14 cellular contexts compared by ENCODE assay signal in genomic region chr11:70205766-70206165, GRCh38. TPM values are rescaled to one million over a fixed set of nuclear protein-coding genes. Genes with fewer than 3 reads are reported as not detected.
DNase-seq lines count a peak whose midpoint lies in the region; ATAC-seq and TF ChIP-seq lines count a peak whose summit lies in the region.
"Had no signal": no experiment of that assay in that cellular context is flagged by ENCODE, and none has a peak within 500 bp of the region (broad histone marks: within the 10 kb centered on the region; RNA-seq: fewer than 3 reads in every experiment).

No MANE protein-coding gene starts in this region.

- no peak for ATAC-seq in PC-3
- ATAC-seq: sciatic nerve had no signal

- H3K9ac ChIP-seq in PC-3 (ENCODE audit: low read length) = no peak overlapping the region

- intact Hi-C loops in activated CD4-positive, alpha-beta T cell treated with anti-CD3 and anti-CD28 coated beads, Interleukin-2, amount 10 ng/mL, durations not matched to agents 24 days and 14 days (cut with micrococcal nuclease) = loop anchor here (10.0 kb wide), 1 partner anchor 189 kb away; the partner anchor contains the start of gene CTTN
- intact Hi-C loops in PC-3 (cut with micrococcal nuclease) (no loop called here), ascending aorta (cut with DNase I) (no loop called here)

- no peaks in the 10 kb centered on the region for H3K27me3 Mint-ChIP-seq in activated CD4-positive, alpha-beta T cell treated with anti-CD3 and anti-CD28 coated beads, Interleukin-2, amount 10 ng/mL, durations not matched to agents 24 days and 14 days
- H3K27me3 Mint-ChIP-seq in neural crest cell (ENCODE audit: low read depth) = peaks cover 6% of the 10 kb centered on the region

- H3K79me2 ChIP-seq in PC-3 (ENCODE audit: low read length) = peaks cover 48% of the 10 kb centered on the region

- TF ChIP-seq CTCF in PC-3 (conservative IDR thresholded peaks at IDR 0.05; ENCODE audit: low read depth, low read length) (no peak), brain microvascular endothelial cell (IDR thresholded peaks at IDR 0.05; ENCODE audit: low read depth, low read length, missing control alignments) (no peak), neural crest cell (conservative IDR thresholded peaks at IDR 0.05) (no peak), ascending aorta (IDR thresholded peaks at IDR 0.05) (no peak)

- peaks cover 56% of the 10 kb centered on the region for H3K36me3 Mint-ChIP-seq in activated CD4-positive, alpha-beta T cell treated with anti-CD3 and anti-CD28 coated beads, Interleukin-2, amount 10 ng/mL, durations not matched to agents 24 days and 14 days (ENCODE audit: low read depth)
- H3K36me3 Mint-ChIP-seq in neural crest cell (ENCODE audit: low read depth) = peaks cover 10% of the 10 kb centered on the region

- H3K9me3 Mint-ChIP-seq in activated CD4-positive, alpha-beta T cell treated with anti-CD3 and anti-CD28 coated beads, Interleukin-2, amount 10 ng/mL, durations not matched to agents 24 days and 14 days = no peaks in the 10 kb centered on the region
- H3K9me3 Mint-ChIP-seq in neural crest cell = no peaks in the 10 kb centered on the region

- peaks cover 34% of the 10 kb centered on the region for H3K4me1 Mint-ChIP-seq in activated CD4-positive, alpha-beta T cell treated with anti-CD3 and anti-CD28 coated beads, Interleukin-2, amount 10 ng/mL, durations not matched to agents 24 days and 14 days
- H3K4me1 Mint-ChIP-seq in neural crest cell = peaks cover 33% of the 10 kb centered on the region

- H3K27ac Mint-ChIP-seq in activated CD4-positive, alpha-beta T cell treated with anti-CD3 and anti-CD28 coated beads, Interleukin-2, amount 10 ng/mL, durations not matched to agents 24 days and 14 days = peak overlapping the region; percentile 73
- H3K27ac Mint-ChIP-seq in neural crest cell (ENCODE audit: unreplicated experiment) = no peak overlapping the region

- in situ Hi-C loops in brain microvascular endothelial cell (cut with HindIII; ENCODE audit: low pct_ligation_motif_present, low sequenced_read_pairs) = no loop called here

- no TSS peak for BruUV-seq in PC-3 (replicated peaks; lab: Mats Ljungman, UMichigan)

- H3K27me3 ChIP-seq in PC-3 (ENCODE audit: low read length) (no peaks in the 10 kb centered on the region), brain microvascular endothelial cell (replicated peaks) (no peaks in the 10 kb centered on the region), ascending aorta (no peaks in the 10 kb centered on the region)

- H3K4me3 Mint-ChIP-seq in activated CD4-positive, alpha-beta T cell treated with anti-CD3 and anti-CD28 coated beads, Interleukin-2, amount 10 ng/mL, durations not matched to agents 24 days and 14 days = peak overlapping the region; percentile 93
- peak overlapping the region; percentile 96 for H3K4me3 Mint-ChIP-seq in neural crest cell

- peak overlapping the region; percentile 83 for H3K4me2 ChIP-seq in PC-3 (ENCODE audit: low read length)

- DNase-seq in activated CD4-positive, alpha-beta T cell treated with anti-CD3 and anti-CD28 coated beads, Interleukin-2, amount 10 ng/mL, durations not matched to agents 24 days and 14 days = peak; percentile 70
- DNase-seq in activated CD4-positive, alpha-beta T cell treated with anti-CD3 and anti-CD28 coated beads for 48 hours = no peak
- DNase-seq in PC-3 (no peak), brain microvascular endothelial cell (no peak), neural crest cell (ENCODE audit: low read depth, low spot score) (no peak), NCI-H1092 treated with DMSO at 0.1 percent for 48 hours (lab: John Stamatoyannopoulos, UW) (no peak), ascending aorta (ENCODE audit: low spot score in 2 of 2) (no peak)
- no peak for DNase-seq in NK-92 treated with Interleukin-12 subunit alpha and Interleukin-12 subunit beta, amount 100 ng/mL, for 24 hours (lab: John Stamatoyannopoulos, UW)
- DNase-seq: KG1, kidney, NCI-H1694 treated with DMSO at 0.1 percent for 48 hours, NCI-H69, Right ventricle myocardium superior had no signal

- POLR2A ChIA-PET in PC-3 (lab: Charles Lee; ENCODE audit: unreplicated experiment) = no interaction called here

- H3K27ac ChIP-seq in PC-3 (ENCODE audit: low read length) (no peak overlapping the region), brain microvascular endothelial cell (peak overlapping the region; percentile 94), ascending aorta (no peak overlapping the region)

- H2AFZ ChIP-seq in PC-3 (ENCODE audit: low read length) = no peak overlapping the region

- peaks cover 48% of the 10 kb centered on the region for H4K20me1 ChIP-seq in PC-3 (ENCODE audit: low read length)

- CTCF ChIA-PET in PC-3 (lab: Charles Lee) = no interaction called here

- peaks cover 6% of the 10 kb centered on the region for H3F3A ChIP-seq in PC-3 (ENCODE audit: low read length, unreplicated experiment)

- peaks cover 36% of the 10 kb centered on the region for H3K4me1 ChIP-seq in PC-3 (ENCODE audit: insufficient read depth, low read length)
- peaks cover 5 to 18% of the 10 kb centered on the region in 2 donors for H3K4me1 ChIP-seq in ascending aorta

- H3K9me3 ChIP-seq in PC-3 (ENCODE audit: low read length) (no peaks in the 10 kb centered on the region), ascending aorta (no peaks in the 10 kb centered on the region)

- H3K36me3 ChIP-seq in PC-3 (ENCODE audit: low read depth, low read length) (peaks cover 36% of the 10 kb centered on the region), brain microvascular endothelial cell (replicated peaks) (peaks cover 30% of the 10 kb centered on the region), ascending aorta (peaks cover 30 to 34% of the 10 kb centered on the region in 2 donors)

- no peaks in the 10 kb centered on the region for H3K9me2 ChIP-seq in PC-3 (replicated peaks; ENCODE audit: low read length)

- H3K4me3 ChIP-seq in PC-3 (ENCODE audit: low read length) (no peak overlapping the region), brain microvascular endothelial cell (ENCODE audit: low read depth, low read length) (no peak overlapping the region), ascending aorta (no peak overlapping the region)

RNA-seq across cellular contexts. Expression of gene FADD, which starts 2.7 kb away (rescaled TPM):
- 42.9 and 44.4 TPM in 2 replicates for total RNA-seq in activated CD4-positive, alpha-beta T cell treated with anti-CD3 and anti-CD28 coated beads, Interleukin-2, amount 10 ng/mL, durations not matched to agents 24 days and 14 days
- total RNA-seq in PC-3 (2014; rRNA removed) (79.5 and 93.9 TPM in 2 replicates), neural crest cell (29.2 and 30.4 TPM in 2 replicates), ascending aorta (22.2 TPM)
